ENCODE assay signal across 1 cellular context in genomic region chr20:49631856-49632418, GRCh38.
TF ChIP-seq lines count a peak whose summit lies in the region.

No MANE protein-coding gene starts in this region.

TF ChIP-seq in H1, 55 proteins besides CTCF, POLR2A, EP300 and RAD21:
- no peak for TF ChIP-seq CHD7 (IDR thresholded peaks at IDR 0.05; ENCODE audit: insufficient replicate concordance, low read length)
- TF ChIP-seq POLR2AphosphoS5 (IDR thresholded peaks at IDR 0.05; ENCODE audit: low read depth, low read length): peak; percentile 54; the same call in 1 of the 2 replicates
